In genomic region chr1:153342178-153342577, GRCh38 we compare ENCODE assay signal across 1 cellular context.
TF ChIP-seq lines count a peak whose summit lies in the region.

No MANE protein-coding gene starts in this region.

TF ChIP-seq in K562, 482 proteins besides CTCF, POLR2A, EP300 and RAD21 (continued from another document):
- TF ChIP-seq ZBTB26 (CRISPR knock-in tag; IDR thresholded peaks at IDR 0.05) (no peak), HSF4 (CRISPR knock-in tag; IDR thresholded peaks at IDR 0.05; ENCODE audit: borderline replicate concordance) (no peak), GATA2 (CRISPR knock-in tag; IDR thresholded peaks at IDR 0.05) (peak; percentile 46; the same call in 1 of the 2 replicates), GABPB2 (CRISPR knock-in tag; conservative IDR thresholded peaks at IDR 0.05) (no peak), ZNF395 (CRISPR knock-in tag; IDR thresholded peaks at IDR 0.05) (no peak), ELF2 (CRISPR knock-in tag; IDR thresholded peaks at IDR 0.05) (no peak), SIN3B (IDR thresholded peaks at IDR 0.05; ENCODE audit: low read depth) (no peak), HLTF (IDR thresholded peaks at IDR 0.05) (no peak), ZBTB7A (IDR thresholded peaks at IDR 0.05; ENCODE audit: borderline replicate concordance, control insufficient read depth, low read depth, low read length) (no peak), ATF6 (CRISPR knock-in tag; IDR thresholded peaks at IDR 0.05) (no peak), GABPB1 (CRISPR knock-in tag; IDR thresholded peaks at IDR 0.05) (no peak), ZHX1 (conservative IDR thresholded peaks at IDR 0.05; ENCODE audit: low read length) (no peak), ETV6 (IDR thresholded peaks at IDR 0.05; ENCODE audit: borderline replicate concordance in 1 of 2, low read depth in 2 of 2, low read length in 1 of 2) (no peak), ETV6 (CRISPR knock-in tag; IDR thresholded peaks at IDR 0.05; ENCODE audit: borderline replicate concordance) (no peak), ETV5 (CRISPR knock-in tag; IDR thresholded peaks at IDR 0.05; ENCODE audit: low read depth) (no peak), ZNF717 (CRISPR knock-in tag; IDR thresholded peaks at IDR 0.05) (no peak), RBM17 (IDR thresholded peaks at IDR 0.05; ENCODE audit: borderline replicate concordance, low read depth, low read length) (no peak), NCOR1 (IDR thresholded peaks at IDR 0.05) (peak; percentile 76), NCOA1 (IDR thresholded peaks at IDR 0.05; ENCODE audit: low read depth) (no peak; the same call in 1 of the 2 replicates), MYC (IDR thresholded peaks at IDR 0.05; ENCODE audit: low read depth, low read length) (peak; percentile 34; the same call in 1 of the 2 replicates), MYC (CRISPR knock-in tag; IDR thresholded peaks at IDR 0.05; ENCODE audit: borderline replicate concordance, low read depth) (no peak), ZNF639 (CRISPR knock-in tag; conservative IDR thresholded peaks at IDR 0.05 in 1 of 2, IDR thresholded peaks at IDR 0.05 in 1 of 2) (no peak), ZNF274 (IDR thresholded peaks at IDR 0.05; ENCODE audit: borderline replicate concordance, low read depth, low read length) (no peak), CREB3L1 (IDR thresholded peaks at IDR 0.05; ENCODE audit: borderline replicate concordance, low read depth) (no peak), DIDO1 (tag; IDR thresholded peaks at IDR 0.05; ENCODE audit: low read depth) (no peak), ZNF146 (CRISPR knock-in tag; IDR thresholded peaks at IDR 0.05; ENCODE audit: unreplicated experiment) (no peak), EWSR1 (IDR thresholded peaks at IDR 0.05; ENCODE audit: borderline replicate concordance, low read depth, partially characterized antibody) (no peak), TARDBP (IDR thresholded peaks at IDR 0.05) (peak; percentile 75; the same call in 1 of the 2 replicates)
